In genomic region chrX:80489166-80489565, GRCh38 we compare ENCODE assay signal across 8 cellular contexts.
"Had no signal": no experiment of that assay in that cellular context is flagged by ENCODE, and none has a peak within 500 bp of the region (broad histone marks: within the 10 kb centered on the region; RNA-seq: fewer than 3 reads in every experiment).

No MANE protein-coding gene starts in this region.

- H3K4me1 Mint-ChIP-seq: IgD-negative memory B cell had no signal

- DNase-seq: GM23248, GOT3, H7, HFFc6, KG1 had no signal

- H3K27ac Mint-ChIP-seq: HFFc6, IgD-negative memory B cell had no signal

- ATAC-seq: HCT116, HepG2 had no signal

- H3K27me3 Mint-ChIP-seq: IgD-negative memory B cell had no signal

- H3K36me3 Mint-ChIP-seq: IgD-negative memory B cell had no signal

- H3K4me3 Mint-ChIP-seq: HFFc6, IgD-negative memory B cell had no signal
